10 cellular contexts compared by ENCODE assay signal in genomic region chr1:158329807-158330206, GRCh38. TPM values are rescaled to one million over a fixed set of nuclear protein-coding genes. Genes with fewer than 3 reads are reported as not detected.
A peak's percentile ranks its signal among the peaks of the same experiment; 100 is the strongest.
DNase-seq lines count a peak whose midpoint lies in the region; ATAC-seq and TF ChIP-seq lines count a peak whose summit lies in the region.
"Had no signal": no experiment of that assay in that cellular context is flagged by ENCODE, and none has a peak within 500 bp of the region (broad histone marks: within the 10 kb centered on the region; RNA-seq: fewer than 3 reads in every experiment).

No MANE protein-coding gene starts in this region.

- ATAC-seq in GM21423 (IDR thresholded peaks at IDR 0.05; ENCODE audit: unreplicated experiment) = no peak

- no peak overlapping the region for H3K4me3 Mint-ChIP-seq in endodermal cell

- H3K27ac ChIP-seq in endodermal cell (ENCODE audit: low read depth, low read length) = no peak overlapping the region

- no peaks in the 10 kb centered on the region for H3K27me3 Mint-ChIP-seq in endodermal cell (ENCODE audit: insufficient read depth)

- no peaks in the 10 kb centered on the region for H3K9me3 Mint-ChIP-seq in endodermal cell

- H3K4me3 ChIP-seq in AG09309 (ENCODE audit: control insufficient read depth, low read depth, low read length) (no peak overlapping the region), GM12864 (ENCODE audit: low read depth, low read length) (no peak overlapping the region), endodermal cell (ENCODE audit: low read length) (no peak overlapping the region)

- peak; percentile 3 for TF ChIP-seq CTCF in AG09309 (IDR thresholded peaks at IDR 0.05; ENCODE audit: control insufficient read depth, insufficient read depth, low read depth, low read length, missing control alignments)
- peak; percentile 58 for TF ChIP-seq CTCF in GM12864 (IDR thresholded peaks at IDR 0.05; ENCODE audit: low read depth, low read length, missing control alignments)
- peak; percentile 55 for TF ChIP-seq CTCF in endodermal cell (conservative IDR thresholded peaks at IDR 0.05)

- H3K9ac ChIP-seq in endodermal cell (ENCODE audit: extremely low read depth, low read length, poor library complexity, severe bottlenecking) = no peak overlapping the region

- H3K36me3 Mint-ChIP-seq in endodermal cell (ENCODE audit: low read depth) = no peaks in the 10 kb centered on the region

- H3K27ac Mint-ChIP-seq in endodermal cell = no peak overlapping the region

- H3K9me3 ChIP-seq in endodermal cell (ENCODE audit: control insufficient read depth, low read length) = no peaks in the 10 kb centered on the region

- H3K4me1 Mint-ChIP-seq in endodermal cell = no peaks in the 10 kb centered on the region

- no peaks in the 10 kb centered on the region for H3K27me3 ChIP-seq in endodermal cell (ENCODE audit: control insufficient read depth, insufficient read depth, low read length, poor library complexity, severe bottlenecking)

- no peak for DNase-seq in AG09309 (ENCODE audit: low read depth)
- DNase-seq in GM12864 (ENCODE audit: low read depth) = no peak
- peak; percentile 2 for DNase-seq in NCI-H460 (ENCODE audit: extremely low read depth, low read depth)
- peak; percentile 47 for DNase-seq in endodermal cell
- DNase-seq in mesenteric fat pad (ENCODE audit: low spot score) = no peak
- no peak for DNase-seq in NCI-H1930 (lab: John Stamatoyannopoulos, UW)
- DNase-seq in central memory CD4-positive, alpha-beta T cell = no peak
- DNase-seq: NCI-H524 treated with DMSO at 0.1 percent for 48 hours had no signal

- H3K4me1 ChIP-seq in endodermal cell (ENCODE audit: control insufficient read depth, insufficient read depth, low read length) = no peaks in the 10 kb centered on the region

- 79 to 100% methylated on average over 1 to 2 of the region's 2 CpGs for WGBS in endodermal cell (ENCODE audit: insufficient coverage in 1 of 2, insufficient read length in 1 of 2), 2 experiments

- no peaks in the 10 kb centered on the region for H3K36me3 ChIP-seq in endodermal cell (ENCODE audit: control insufficient read depth, insufficient read depth, low read length)

RNA-seq across cellular contexts. Expression of gene CD1B, which starts 1.5 kb away (rescaled TPM):
- total RNA-seq in NCI-H460 (2014; rRNA removed; shearing (Covaris generic)) = not detected in 2 replicates
- not detected in 2 replicates for polyA plus RNA-seq in NCI-H460 (2014; cell fraction: nucleus; rRNA removed)
- not detected for total RNA-seq in endodermal cell
- polyA plus RNA-seq in endodermal cell (2013, experiment 1 of 2) = not detected
- not detected for polyA plus RNA-seq in endodermal cell (2013, experiment 2 of 2)
- not detected for total RNA-seq in mesenteric fat pad
- total RNA-seq: posterior vena cava had no signal

RNA-seq across cellular contexts. Expression of gene CD1E, which starts 23.9 kb away (rescaled TPM):
- total RNA-seq in NCI-H460 (2014; rRNA removed; shearing (Covaris generic)) = not detected in 2 replicates
- polyA plus RNA-seq in NCI-H460 (2014; cell fraction: nucleus; rRNA removed) = not detected in 2 replicates
- total RNA-seq in endodermal cell = not detected
- not detected for polyA plus RNA-seq in endodermal cell (2013, experiment 1 of 2)
- polyA plus RNA-seq in endodermal cell (2013, experiment 2 of 2) = not detected
- total RNA-seq in mesenteric fat pad = not detected
- total RNA-seq: posterior vena cava had no signal

RNA-seq across cellular contexts. Expression of gene CD1C, which starts 40.1 kb away (rescaled TPM):
- not detected in 2 replicates for total RNA-seq in NCI-H460 (2014; rRNA removed; shearing (Covaris generic))
- polyA plus RNA-seq in NCI-H460 (2014; cell fraction: nucleus; rRNA removed) = not detected in 2 replicates
- total RNA-seq in endodermal cell (not detected), mesenteric fat pad (not detected)
- not detected for polyA plus RNA-seq in endodermal cell (2013, experiment 1 of 2)
- not detected for polyA plus RNA-seq in endodermal cell (2013, experiment 2 of 2)

Comparison
In these comparisons a context has a peak if more than half of its experiments do, and no peak if none do; other contexts are left out.
1. DNase-seq: peak in NCI-H460 (single experiment) and endodermal cell (single experiment); none in AG09309 (single experiment), GM12864 (single experiment), mesenteric fat pad (single experiment), NCI-H1930 (0 of 2) and central memory CD4-positive, alpha-beta T cell (single experiment).
2. CTCF ChIP-seq: peak in every context shown above with its lines; median percentile 58 in GM12864; 55 in endodermal cell; 3 in AG09309.